ENCODE assay signal across 22 cellular contexts in genomic region chr7:148457310-148457921, GRCh38.
DNase-seq lines count a peak whose midpoint lies in the region; ATAC-seq and TF ChIP-seq lines count a peak whose summit lies in the region.
"Had no signal": no experiment of that assay in that cellular context is flagged by ENCODE, and none has a peak within 500 bp of the region (broad histone marks: within the 10 kb centered on the region; RNA-seq: fewer than 3 reads in every experiment).

No MANE protein-coding gene starts in this region.

- H3K4me1 ChIP-seq in Caco-2, result peaks cover 14% of the 10 kb centered on the region
- H3K4me1 ChIP-seq in neuronal stem cell (ENCODE audit: control insufficient read depth in 2 of 2, insufficient read depth in 1 of 2, low read depth in 1 of 2, low read length in 2 of 2), result no peaks in the 10 kb centered on the region
- H3K4me1 ChIP-seq: BLaER1 had no signal

- CTCF ChIA-PET in Caco-2 (lab: Charles Lee), result interaction anchor here (1.3 kb wide), 1 partner anchor 192 kb away, joined by 9 read pairs; no protein-coding TSS in a partner anchor

- BruUV-seq in Caco-2 (replicated peaks; lab: Mats Ljungman, UMichigan), result no TSS peak

- H3K27me3 ChIP-seq in Caco-2 (replicated peaks; ENCODE audit: control insufficient read depth, insufficient read depth, low read length) (no peaks in the 10 kb centered on the region), neuronal stem cell (ENCODE audit: control insufficient read depth in 3 of 3, insufficient read depth in 3 of 3, low read depth in 1 of 3, low read length in 3 of 3) (no peaks in the 10 kb centered on the region)
- H3K27me3 ChIP-seq: BLaER1 had no signal

- in situ Hi-C loops in KBM-7 (cut with MboI; ENCODE audit: low pct_unique_long_range_greater_than_20kb, low sequenced_read_pairs), result no loop called here

- H3K36me3 ChIP-seq in Caco-2 (ENCODE audit: control insufficient read depth, insufficient read depth, low read length) (no peaks in the 10 kb centered on the region), neuronal stem cell (replicated peaks in 1 of 2; ENCODE audit: control insufficient read depth in 2 of 2, insufficient read depth in 2 of 2, low read length in 2 of 2) (no peaks in the 10 kb centered on the region)
- H3K36me3 ChIP-seq: BLaER1 had no signal

- H3K9me3 ChIP-seq in Caco-2 (peaks cover 13% of the 10 kb centered on the region), neuronal stem cell (replicated peaks in 1 of 2; ENCODE audit: control insufficient read depth in 2 of 2, insufficient read depth in 1 of 2, low read depth in 1 of 2, low read length in 2 of 2) (peaks cover 0 to 4% of the 10 kb centered on the region in 2 donors)
- H3K9me3 ChIP-seq: BLaER1 had no signal

- H2BK12ac ChIP-seq in neuronal stem cell (ENCODE audit: low read length), result no peak overlapping the region

- H2BK120ac ChIP-seq in neuronal stem cell (ENCODE audit: low read depth, low read length), result no peak overlapping the region

- POLR2A ChIA-PET in Caco-2 (lab: Charles Lee), result no interaction called here

- no peaks in the 10 kb centered on the region for H3K79me1 ChIP-seq in neuronal stem cell (ENCODE audit: low read depth, low read length)

- no peak overlapping the region for H3K4ac ChIP-seq in neuronal stem cell (ENCODE audit: low read length)

- no peak overlapping the region for H3K4me3 Mint-ChIP-seq in Caco-2 (ENCODE audit: unreplicated experiment)
- H3K4me3 Mint-ChIP-seq in stimulated activated memory B cell treated with anti-CD40 and anti-IgM and Interleukin-4, amounts not matched to agents 10 μg/mL and 1 μg/mL and 100 μg/mL, for 72 hours, result no peak overlapping the region
- H3K4me3 Mint-ChIP-seq: B cell; CD4-positive, CD25-positive, alpha-beta regulatory T cell; CD8-positive, alpha-beta T cell; GM23338; H9 had no signal

- H2BK5ac ChIP-seq in neuronal stem cell (ENCODE audit: low read length), result no peak overlapping the region

- no peak overlapping the region for H4K91ac ChIP-seq in neuronal stem cell (ENCODE audit: low read depth, low read length, poor library complexity)

- no peak overlapping the region for H3K27ac ChIP-seq in neuronal stem cell (replicated peaks; ENCODE audit: low read length)
- H3K27ac ChIP-seq: 22Rv1, BLaER1, C4-2B had no signal

- H4K8ac ChIP-seq in neuronal stem cell (ENCODE audit: low read depth, low read length), result peak overlapping the region; percentile 23

- no CpG with 5 or more reads among the region's 10 CpGs for WGBS in neuronal stem cell (ENCODE audit: extremely low coverage in 2 of 2, insufficient read length in 2 of 2, insufficient replicate concordance in 1 of 2), 2 donors

- no peak overlapping the region for H2AFZ ChIP-seq in neuronal stem cell (ENCODE audit: low read length)

- H3K4me1 Mint-ChIP-seq in Caco-2 (ENCODE audit: low read depth, unreplicated experiment), result peaks cover 8% of the 10 kb centered on the region
- no peaks in the 10 kb centered on the region for H3K4me1 Mint-ChIP-seq in stimulated activated memory B cell treated with anti-CD40 and anti-IgM and Interleukin-4, amounts not matched to agents 10 μg/mL and 1 μg/mL and 100 μg/mL, for 72 hours
- H3K4me1 Mint-ChIP-seq: B cell had no signal

- no peak overlapping the region for H3K23ac ChIP-seq in neuronal stem cell (ENCODE audit: low read depth, low read length, poor library complexity)

- ATAC-seq in Right ventricle myocardium inferior, result no peak
- ATAC-seq in stimulated activated memory B cell treated with anti-CD40 and anti-IgM and Interleukin-4, amounts not matched to agents 10 μg/mL and 1 μg/mL and 100 μg/mL, for 72 hours, result peak; percentile 45
- ATAC-seq: CD8-positive, alpha-beta T cell; GM12878; GM23338; HCT116 had no signal

- no peak overlapping the region for H3K4me2 ChIP-seq in neuronal stem cell (ENCODE audit: insufficient read depth, low read length, poor library complexity, severe bottlenecking)
- H3K4me2 ChIP-seq: BLaER1, GM23338 had no signal

- peak overlapping the region; percentile 27 for H3K18ac ChIP-seq in neuronal stem cell (ENCODE audit: low read length)

- H3K4me3 ChIP-seq in Caco-2 (ENCODE audit: low read depth, low read length) (no peak overlapping the region), neuronal stem cell (ENCODE audit: low read length in 2 of 2) (no peak overlapping the region)
- H3K4me3 ChIP-seq: BLaER1, GM12878, GM23338 had no signal

- intact Hi-C loops in cardiac septum (cut with DNase I), result no loop called here
- intact Hi-C loops in Right ventricle myocardium inferior (cut with DNase I), result no loop called here
- intact Hi-C loops in Caco-2 (cut with micrococcal nuclease; ENCODE audit: unreplicated experiment), result no loop called here

- peak; percentile 49 for DNase-seq in cardiac septum (ENCODE audit: low spot score)
- DNase-seq in Right ventricle myocardium inferior (ENCODE audit: missing footprints), result no peak
- DNase-seq in Caco-2, result no peak
- DNase-seq in neuronal stem cell (ENCODE audit: low spot score), result no peak
- DNase-seq in activated CD4-positive, alpha-beta T cell treated with anti-CD3 and anti-CD28 coated beads, Interleukin-2, amount 50 U/mL, for 48 hours, result no peak
- DNase-seq in T-helper 2 cell, result no peak
- no peak for DNase-seq in KBM-7
- DNase-seq: CD4-positive, CD25-positive, alpha-beta regulatory T cell; CD8-positive, alpha-beta T cell; DMS 273 treated with DMSO at 0.1 percent for 48 hours; DMS79; EL; GDM1; H9 had no signal

- H3K9ac ChIP-seq in neuronal stem cell (ENCODE audit: low read depth, low read length, poor library complexity), result no peak overlapping the region
- H3K9ac ChIP-seq: BLaER1 had no signal

- TF ChIP-seq CTCF in Caco-2 (IDR thresholded peaks at IDR 0.05; ENCODE audit: insufficient read depth in 1 of 2, low read depth in 1 of 2, low read length in 1 of 2, severe bottlenecking in 1 of 2, unreplicated experiment in 1 of 2), result no peak

- H2AK5ac ChIP-seq in neuronal stem cell (ENCODE audit: low read depth, low read length), result peak overlapping the region; percentile 63

- H3K36me3 Mint-ChIP-seq in Caco-2 (ENCODE audit: insufficient read depth, unreplicated experiment), result peaks cover 17% of the 10 kb centered on the region
- no peaks in the 10 kb centered on the region for H3K36me3 Mint-ChIP-seq in stimulated activated memory B cell treated with anti-CD40 and anti-IgM and Interleukin-4, amounts not matched to agents 10 μg/mL and 1 μg/mL and 100 μg/mL, for 72 hours
- H3K36me3 Mint-ChIP-seq: CD4-positive, CD25-positive, alpha-beta regulatory T cell; CD8-positive, alpha-beta T cell had no signal

- peak overlapping the region; percentile 26 for H2BK15ac ChIP-seq in neuronal stem cell (ENCODE audit: low read length)

- no peaks in the 10 kb centered on the region for H3K27me3 Mint-ChIP-seq in Caco-2 (ENCODE audit: insufficient read depth, unreplicated experiment)
- H3K27me3 Mint-ChIP-seq in stimulated activated memory B cell treated with anti-CD40 and anti-IgM and Interleukin-4, amounts not matched to agents 10 μg/mL and 1 μg/mL and 100 μg/mL, for 72 hours, result no peaks in the 10 kb centered on the region
- H3K27me3 Mint-ChIP-seq: B cell had no signal

- H3K9me3 Mint-ChIP-seq in Caco-2 (ENCODE audit: unreplicated experiment), result peaks cover 12% of the 10 kb centered on the region
- peaks cover 5% of the 10 kb centered on the region for H3K9me3 Mint-ChIP-seq in stimulated activated memory B cell treated with anti-CD40 and anti-IgM and Interleukin-4, amounts not matched to agents 10 μg/mL and 1 μg/mL and 100 μg/mL, for 72 hours
- H3K9me3 Mint-ChIP-seq: CD8-positive, alpha-beta T cell had no signal

- H3K27ac Mint-ChIP-seq in Caco-2 (ENCODE audit: unreplicated experiment), result peak overlapping the region; percentile 40
- no peak overlapping the region for H3K27ac Mint-ChIP-seq in stimulated activated memory B cell treated with anti-CD40 and anti-IgM and Interleukin-4, amounts not matched to agents 10 μg/mL and 1 μg/mL and 100 μg/mL, for 72 hours
- H3K27ac Mint-ChIP-seq: B cell; CD8-positive, alpha-beta T cell; GM23338; H9 had no signal

- peak overlapping the region; percentile 31 for H3K14ac ChIP-seq in neuronal stem cell (ENCODE audit: low read length)
